In genomic region chr17:39935896-39936295, GRCh38 we compare ENCODE assay signal across 1 cellular context.
TF ChIP-seq lines count a peak whose summit lies in the region.

No MANE protein-coding gene starts in this region.

TF ChIP-seq in K562, 482 proteins besides CTCF, POLR2A, EP300 and RAD21:
- TF ChIP-seq DACH1 (IDR thresholded peaks at IDR 0.05; ENCODE audit: partially characterized antibody) (peak; percentile 21), CBX5 (IDR thresholded peaks at IDR 0.05; ENCODE audit: borderline replicate concordance, low read depth) (no peak), FOSL1 (tag; conservative IDR thresholded peaks at IDR 0.05) (0 out of 2 replicates have a peak, but pooled peaks have one; percentile 19), PRMT5 (CRISPR knock-in tag; IDR thresholded peaks at IDR 0.05) (no peak)
